Comparison of ENCODE assay signal across 1 cellular context in genomic region chr4:182339246-182339645, GRCh38.
TF ChIP-seq lines count a peak whose summit lies in the region.

No MANE protein-coding gene starts in this region.

TF ChIP-seq in SK-N-SH, 30 proteins besides CTCF, POLR2A, EP300 and RAD21 (continued from another document):
- no peak for TF ChIP-seq REST (IDR thresholded peaks at IDR 0.05; ENCODE audit: low read depth, low read length)
- TF ChIP-seq IRF3 (IDR thresholded peaks at IDR 0.05; ENCODE audit: low read depth, low read length) = no peak
- TF ChIP-seq MAX (IDR thresholded peaks at IDR 0.05; ENCODE audit: low read depth) = no peak
- TF ChIP-seq YY1 (IDR thresholded peaks at IDR 0.05; ENCODE audit: low read depth) = no peak
- TF ChIP-seq MXI1 (IDR thresholded peaks at IDR 0.05; ENCODE audit: low read depth, low read length) = no peak
- TF ChIP-seq USF2 (IDR thresholded peaks at IDR 0.05; ENCODE audit: borderline replicate concordance, low read depth, low read length) = no peak
- TF ChIP-seq RFX5 (IDR thresholded peaks at IDR 0.05; ENCODE audit: low read length) = no peak
- TF ChIP-seq PBX3 (IDR thresholded peaks at IDR 0.05) = no peak
- TF ChIP-seq TAF1 (IDR thresholded peaks at IDR 0.05; ENCODE audit: borderline replicate concordance, low read depth, low read length) = no peak
- no peak for TF ChIP-seq RCOR1 (IDR thresholded peaks at IDR 0.05; ENCODE audit: low read length)
